ENCODE assay signal across 1 cellular context in genomic region chr9:109512170-109512756, GRCh38.
TF ChIP-seq lines count a peak whose summit lies in the region.

No MANE protein-coding gene starts in this region.

TF ChIP-seq in GM12878, 131 proteins besides CTCF, POLR2A, EP300 and RAD21:
- TF ChIP-seq, protein P1, sequence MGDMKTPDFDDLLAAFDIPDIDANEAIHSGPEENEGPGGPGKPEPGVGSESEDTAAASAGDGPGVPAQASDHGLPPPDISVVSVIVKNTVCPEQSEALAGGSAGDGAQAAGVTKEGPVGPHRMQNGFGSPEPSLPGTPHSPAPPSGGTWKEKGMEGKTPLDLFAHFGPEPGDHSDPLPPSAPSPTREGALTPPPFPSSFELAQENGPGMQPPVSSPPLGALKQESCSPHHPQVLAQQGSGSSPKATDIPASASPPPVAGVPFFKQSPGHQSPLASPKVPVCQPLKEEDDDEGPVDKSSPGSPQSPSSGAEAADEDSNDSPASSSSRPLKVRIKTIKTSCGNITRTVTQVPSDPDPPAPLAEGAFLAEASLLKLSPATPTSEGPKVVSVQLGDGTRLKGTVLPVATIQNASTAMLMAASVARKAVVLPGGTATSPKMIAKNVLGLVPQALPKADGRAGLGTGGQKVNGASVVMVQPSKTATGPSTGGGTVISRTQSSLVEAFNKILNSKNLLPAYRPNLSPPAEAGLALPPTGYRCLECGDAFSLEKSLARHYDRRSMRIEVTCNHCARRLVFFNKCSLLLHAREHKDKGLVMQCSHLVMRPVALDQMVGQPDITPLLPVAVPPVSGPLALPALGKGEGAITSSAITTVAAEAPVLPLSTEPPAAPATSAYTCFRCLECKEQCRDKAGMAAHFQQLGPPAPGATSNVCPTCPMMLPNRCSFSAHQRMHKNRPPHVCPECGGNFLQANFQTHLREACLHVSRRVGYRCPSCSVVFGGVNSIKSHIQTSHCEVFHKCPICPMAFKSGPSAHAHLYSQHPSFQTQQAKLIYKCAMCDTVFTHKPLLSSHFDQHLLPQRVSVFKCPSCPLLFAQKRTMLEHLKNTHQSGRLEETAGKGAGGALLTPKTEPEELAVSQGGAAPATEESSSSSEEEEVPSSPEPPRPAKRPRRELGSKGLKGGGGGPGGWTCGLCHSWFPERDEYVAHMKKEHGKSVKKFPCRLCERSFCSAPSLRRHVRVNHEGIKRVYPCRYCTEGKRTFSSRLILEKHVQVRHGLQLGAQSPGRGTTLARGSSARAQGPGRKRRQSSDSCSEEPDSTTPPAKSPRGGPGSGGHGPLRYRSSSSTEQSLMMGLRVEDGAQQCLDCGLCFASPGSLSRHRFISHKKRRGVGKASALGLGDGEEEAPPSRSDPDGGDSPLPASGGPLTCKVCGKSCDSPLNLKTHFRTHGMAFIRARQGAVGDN (IDR thresholded peaks at IDR 0.05), result no peak
- 0 out of 4 replicates have a peak, but pooled peaks of 1 of the 2 experiments have one; percentile 23 for TF ChIP-seq ETV6 (conservative IDR thresholded peaks at IDR 0.05 in 1 of 2, IDR thresholded peaks at IDR 0.05 in 1 of 2; ENCODE audit: borderline replicate concordance in 1 of 2, low read depth in 1 of 2)
- TF ChIP-seq, protein P2, sequence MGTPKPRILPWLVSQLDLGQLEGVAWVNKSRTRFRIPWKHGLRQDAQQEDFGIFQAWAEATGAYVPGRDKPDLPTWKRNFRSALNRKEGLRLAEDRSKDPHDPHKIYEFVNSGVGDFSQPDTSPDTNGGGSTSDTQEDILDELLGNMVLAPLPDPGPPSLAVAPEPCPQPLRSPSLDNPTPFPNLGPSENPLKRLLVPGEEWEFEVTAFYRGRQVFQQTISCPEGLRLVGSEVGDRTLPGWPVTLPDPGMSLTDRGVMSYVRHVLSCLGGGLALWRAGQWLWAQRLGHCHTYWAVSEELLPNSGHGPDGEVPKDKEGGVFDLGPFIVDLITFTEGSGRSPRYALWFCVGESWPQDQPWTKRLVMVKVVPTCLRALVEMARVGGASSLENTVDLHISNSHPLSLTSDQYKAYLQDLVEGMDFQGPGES (IDR thresholded peaks at IDR 0.05), result no peak
TF ChIP-seq in GM12878: peak in this region for 1.
